ENCODE assay signal across 8 cellular contexts in the genomic region with DNA sequence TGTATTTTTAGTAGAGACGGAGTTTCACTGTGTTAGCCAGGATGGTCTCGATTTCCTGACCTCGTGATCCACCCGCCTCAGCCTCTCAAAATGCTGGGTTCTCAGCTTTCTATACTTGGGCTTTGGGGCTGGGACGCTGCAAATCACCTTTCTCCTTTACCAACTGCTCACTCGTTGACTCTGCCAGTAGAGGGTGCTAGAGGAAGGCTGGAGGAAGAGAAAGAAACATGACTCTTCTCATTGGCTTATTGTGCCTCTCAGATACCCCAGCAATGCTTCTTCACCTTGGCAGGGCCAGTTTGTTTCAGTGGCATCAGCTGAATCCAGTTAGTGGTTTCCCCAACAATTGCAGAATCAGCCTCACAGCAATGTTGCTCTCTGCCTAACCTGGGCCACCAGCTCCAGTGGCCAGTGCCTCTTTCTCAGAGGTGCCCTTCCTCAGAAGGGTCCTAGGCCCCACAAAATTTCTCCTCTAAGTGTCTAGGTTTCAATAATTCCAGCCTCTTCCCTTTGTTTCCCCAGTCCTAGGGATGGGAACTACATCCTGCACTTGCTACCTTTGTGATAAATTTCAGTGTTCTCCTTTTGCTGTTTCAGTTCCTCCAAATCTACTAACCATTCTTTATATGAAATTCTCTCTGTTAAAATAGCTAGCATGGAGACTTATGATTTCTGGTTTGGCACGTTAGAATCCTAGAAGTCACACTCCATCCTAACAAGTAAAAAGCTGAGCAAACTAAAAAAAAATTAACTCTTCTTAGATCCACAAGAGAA.
DNase-seq lines count a peak whose midpoint lies in the region; ATAC-seq and TF ChIP-seq lines count a peak whose summit lies in the region.

No MANE protein-coding gene starts in this region.

- no peaks in the 10 kb centered on the region for H3K36me3 Mint-ChIP-seq in activated CD4-positive, alpha-beta T cell treated with anti-CD3 and anti-CD28 coated beads, Interleukin-2, amount 10 ng/mL, durations not matched to agents 24 days and 14 days (ENCODE audit: low read depth)
- H3K36me3 Mint-ChIP-seq in endodermal cell (ENCODE audit: low read depth) = no peaks in the 10 kb centered on the region

- H3K27me3 ChIP-seq in endodermal cell (ENCODE audit: control insufficient read depth, insufficient read depth, low read length, poor library complexity, severe bottlenecking) (no peaks in the 10 kb centered on the region), osteoblast (ENCODE audit: insufficient read depth, low read length) (peaks cover 29% of the 10 kb centered on the region)

- H3K9ac ChIP-seq in endodermal cell (ENCODE audit: extremely low read depth, low read length, poor library complexity, severe bottlenecking) = no peak overlapping the region

- H3K27ac Mint-ChIP-seq in activated CD4-positive, alpha-beta T cell treated with anti-CD3 and anti-CD28 coated beads, Interleukin-2, amount 10 ng/mL, durations not matched to agents 24 days and 14 days = no peak overlapping the region
- H3K27ac Mint-ChIP-seq in endodermal cell = no peak overlapping the region

- H3K4me1 ChIP-seq in endodermal cell (ENCODE audit: control insufficient read depth, insufficient read depth, low read length) (no peaks in the 10 kb centered on the region), osteoblast (ENCODE audit: insufficient read depth, low read length) (no peaks in the 10 kb centered on the region)

- peaks cover 10% of the 10 kb centered on the region for H3K27me3 Mint-ChIP-seq in activated CD4-positive, alpha-beta T cell treated with anti-CD3 and anti-CD28 coated beads, Interleukin-2, amount 10 ng/mL, durations not matched to agents 24 days and 14 days
- no peaks in the 10 kb centered on the region for H3K27me3 Mint-ChIP-seq in endodermal cell (ENCODE audit: insufficient read depth)

- ATAC-seq in GM21528 (IDR thresholded peaks at IDR 0.05; ENCODE audit: low FRiP score, unreplicated experiment) = peak; percentile 75
- no peak for ATAC-seq in HG02763 (IDR thresholded peaks at IDR 0.05; ENCODE audit: unreplicated experiment)

- no peak overlapping the region for H3K4me2 ChIP-seq in osteoblast (ENCODE audit: insufficient read depth, low read length)

- no peaks in the 10 kb centered on the region for H3K36me3 ChIP-seq in endodermal cell (ENCODE audit: control insufficient read depth, insufficient read depth, low read length)
- H3K36me3 ChIP-seq in osteoblast (ENCODE audit: insufficient read depth, low read length) = no peaks in the 10 kb centered on the region

- peaks cover 6% of the 10 kb centered on the region for H3K9me3 ChIP-seq in endodermal cell (ENCODE audit: control insufficient read depth, low read length)
- no peaks in the 10 kb centered on the region for H3K9me3 ChIP-seq in osteoblast (ENCODE audit: low read depth, low read length)

- TF ChIP-seq CTCF in endodermal cell (conservative IDR thresholded peaks at IDR 0.05) = peak; percentile 92
- TF ChIP-seq CTCF in osteoblast (IDR thresholded peaks at IDR 0.05; ENCODE audit: extremely low read depth, low read depth, low read length) = peak; percentile 83

- H3K79me2 ChIP-seq in osteoblast (ENCODE audit: insufficient read depth, low read length) = no peaks in the 10 kb centered on the region

- intact Hi-C loops in activated CD4-positive, alpha-beta T cell treated with anti-CD3 and anti-CD28 coated beads, Interleukin-2, amount 10 ng/mL, durations not matched to agents 24 days and 14 days (cut with micrococcal nuclease) = loop anchor here (1.0 to 10.0 kb wide), 2 partner anchors 403 to 582 kb away; no protein-coding TSS in a partner anchor

- H4K20me1 ChIP-seq in osteoblast (ENCODE audit: insufficient read depth, low read length) = no peaks in the 10 kb centered on the region

- H3K27ac ChIP-seq in endodermal cell (ENCODE audit: low read depth, low read length) (no peak overlapping the region), osteoblast (ENCODE audit: low read depth, low read length) (no peak overlapping the region)

- peak; percentile 79 for DNase-seq in activated CD4-positive, alpha-beta T cell treated with anti-CD3 and anti-CD28 coated beads, Interleukin-2, amount 10 ng/mL, durations not matched to agents 24 days and 14 days
- DNase-seq in activated CD4-positive, alpha-beta T cell treated with anti-CD3 and anti-CD28 coated beads, Interleukin-2, amount 50 U/mL, for 4 hours = no peak
- DNase-seq in LoVo (ENCODE audit: low spot score) (peak; percentile 18), RPMI8226 (peak; percentile 63), endodermal cell (peak; percentile 92), osteoblast (ENCODE audit: insufficient read length, low spot score, missing footprints) (peak; percentile 68)

- H3K4me3 ChIP-seq in endodermal cell (ENCODE audit: low read length) (no peak overlapping the region), osteoblast (ENCODE audit: insufficient read depth, low read length) (no peak overlapping the region)

- 30 to 51% methylated on average over 2 to 7 of the region's 7 CpGs for WGBS in endodermal cell (ENCODE audit: insufficient coverage in 1 of 2, insufficient read length in 1 of 2), 2 experiments

- no peaks in the 10 kb centered on the region for H3K4me1 Mint-ChIP-seq in activated CD4-positive, alpha-beta T cell treated with anti-CD3 and anti-CD28 coated beads, Interleukin-2, amount 10 ng/mL, durations not matched to agents 24 days and 14 days
- no peaks in the 10 kb centered on the region for H3K4me1 Mint-ChIP-seq in endodermal cell

- H3K4me3 Mint-ChIP-seq in activated CD4-positive, alpha-beta T cell treated with anti-CD3 and anti-CD28 coated beads, Interleukin-2, amount 10 ng/mL, durations not matched to agents 24 days and 14 days = no peak overlapping the region
- no peak overlapping the region for H3K4me3 Mint-ChIP-seq in endodermal cell

- no peaks in the 10 kb centered on the region for H3K9me3 Mint-ChIP-seq in activated CD4-positive, alpha-beta T cell treated with anti-CD3 and anti-CD28 coated beads, Interleukin-2, amount 10 ng/mL, durations not matched to agents 24 days and 14 days
- H3K9me3 Mint-ChIP-seq in endodermal cell = peaks cover 10% of the 10 kb centered on the region

- no peak overlapping the region for H2AFZ ChIP-seq in osteoblast (ENCODE audit: low read length)

Comparison
In these comparisons a context has a peak if more than half of its experiments do, and no peak if none do; other contexts are left out.
1. DNase-seq: peak in activated CD4-positive, alpha-beta T cell treated with anti-CD3 and anti-CD28 coated beads, Interleukin-2, amount 10 ng/mL, durations not matched to agents 24 days and 14 days (single experiment), LoVo (single experiment), RPMI8226 (single experiment), endodermal cell (single experiment) and osteoblast (single experiment); none in activated CD4-positive, alpha-beta T cell treated with anti-CD3 and anti-CD28 coated beads, Interleukin-2, amount 50 U/mL, for 4 hours (0 of 2).